In genomic region chr5:121313886-121314285, GRCh38 we compare ENCODE assay signal across 22 cellular contexts.
"Had no signal": no experiment of that assay in that cellular context is flagged by ENCODE, and none has a peak within 500 bp of the region (broad histone marks: within the 10 kb centered on the region; RNA-seq: fewer than 3 reads in every experiment).

No MANE protein-coding gene starts in this region.

- H3K27ac ChIP-seq: HL-60, RWPE1 had no signal

- H3K36me3 Mint-ChIP-seq: IgD-negative memory B cell, T-cell had no signal

- ATAC-seq: Panc1, PC-3, T-cell had no signal

- H3K27me3 ChIP-seq: MG63 had no signal

- H3K36me3 ChIP-seq: MG63 had no signal

- H3K4me3 Mint-ChIP-seq: IgD-negative memory B cell, T-cell had no signal

- H3K27ac Mint-ChIP-seq: IgD-negative memory B cell, T-cell had no signal

- H3K4me3 ChIP-seq: MG63 had no signal

- DNase-seq: Karpas-422, KBM-7, MG63, NCI-H1092, NCI-H1105 treated with DMSO at 0.1 percent for 48 hours, NCI-H1417 treated with DMSO at 0.1 percent for 48 hours, NCI-H146, NCI-H187 treated with DMSO at 0.1 percent for 48 hours, NCI-H2029 treated with DMSO at 0.1 percent for 48 hours, NCI-H2171 treated with DMSO at 0.1 percent for 48 hours, NCI-H524, NCI-H526 treated with DMSO at 0.1 percent for 48 hours, NCI-H748 treated with DMSO at 0.1 percent for 48 hours, PC-3, SHP77, SK-N-SH, SW 1271, T-cell had no signal

- H3K4me1 Mint-ChIP-seq: IgD-negative memory B cell, T-cell had no signal

- H3K9me3 ChIP-seq: MG63, SK-N-SH had no signal

- H3K27me3 Mint-ChIP-seq: IgD-negative memory B cell, T-cell had no signal
